11 cellular contexts compared by ENCODE assay signal in the genomic region with DNA sequence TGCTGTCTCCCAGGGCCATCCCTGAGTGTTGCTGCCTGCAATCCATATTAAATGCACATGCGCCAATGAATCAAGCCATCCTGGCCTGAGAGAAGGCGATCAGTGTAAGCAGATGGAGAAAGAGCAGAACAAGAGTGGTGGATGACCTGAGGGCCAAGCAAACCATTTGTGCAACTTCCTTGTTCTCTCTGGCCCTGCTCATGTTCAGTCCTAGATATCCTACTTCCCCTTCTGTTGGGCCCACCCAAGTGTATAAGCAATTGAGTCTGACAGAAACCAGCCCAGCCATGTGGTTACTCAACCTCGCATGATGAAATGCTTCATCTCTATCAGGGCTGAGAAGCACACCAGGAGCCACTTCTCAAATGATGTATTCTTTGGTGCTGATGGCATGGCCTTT.
DNase-seq lines count a peak whose midpoint lies in the region; ATAC-seq and TF ChIP-seq lines count a peak whose summit lies in the region.
"Had no signal": no experiment of that assay in that cellular context is flagged by ENCODE, and none has a peak within 500 bp of the region (broad histone marks: within the 10 kb centered on the region; RNA-seq: fewer than 3 reads in every experiment).

No MANE protein-coding gene starts in this region.

- H3K9me3 ChIP-seq in right cardiac atrium (ENCODE audit: control insufficient read depth, low read length) (no peaks in the 10 kb centered on the region), neural progenitor cell (ENCODE audit: low read depth) (no peaks in the 10 kb centered on the region)

- H3K79me2 ChIP-seq in neural progenitor cell (ENCODE audit: low read depth), result no peaks in the 10 kb centered on the region

- 86% methylated on average over 3 of the region's 3 CpGs for WGBS in right cardiac atrium

- H3K4me2 ChIP-seq in neural progenitor cell, result no peak overlapping the region

- no peak overlapping the region for H2AFZ ChIP-seq in neural progenitor cell (replicated peaks)

- H4K20me1 ChIP-seq in neural progenitor cell (ENCODE audit: low read depth), result no peaks in the 10 kb centered on the region

- no peak overlapping the region for H3K27ac Mint-ChIP-seq in stimulated activated memory B cell treated with anti-CD40 and anti-IgM and Interleukin-4, amounts not matched to agents 10 μg/mL and 1 μg/mL and 100 μg/mL, for 72 hours
- H3K27ac Mint-ChIP-seq in glutamatergic neuron (ENCODE audit: unreplicated experiment) (no peak overlapping the region), neural progenitor cell (no peak overlapping the region)

- H3K4me1 ChIP-seq in right cardiac atrium (ENCODE audit: control insufficient read depth, insufficient read depth, low read length), result no peaks in the 10 kb centered on the region
- H3K4me1 ChIP-seq in neural progenitor cell, result peaks cover 8% of the 10 kb centered on the region

- no peaks in the 10 kb centered on the region for H3K27me3 ChIP-seq in right cardiac atrium (ENCODE audit: control insufficient read depth, insufficient read depth)
- H3K27me3 ChIP-seq in neural progenitor cell, result no peaks in the 10 kb centered on the region

- H3K27ac ChIP-seq in right cardiac atrium (ENCODE audit: low read length) (no peak overlapping the region), neural progenitor cell (no peak overlapping the region)
- H3K27ac ChIP-seq: 22Rv1 had no signal

- H3K4me3 Mint-ChIP-seq in stimulated activated memory B cell treated with anti-CD40 and anti-IgM and Interleukin-4, amounts not matched to agents 10 μg/mL and 1 μg/mL and 100 μg/mL, for 72 hours, result no peak overlapping the region
- no peak overlapping the region for H3K4me3 Mint-ChIP-seq in glutamatergic neuron (ENCODE audit: unreplicated experiment)
- H3K4me3 Mint-ChIP-seq in neural progenitor cell, result no peak overlapping the region

- H3K4me1 Mint-ChIP-seq in stimulated activated memory B cell treated with anti-CD40 and anti-IgM and Interleukin-4, amounts not matched to agents 10 μg/mL and 1 μg/mL and 100 μg/mL, for 72 hours, result peaks cover 42% of the 10 kb centered on the region
- H3K4me1 Mint-ChIP-seq in glutamatergic neuron (ENCODE audit: low read depth, unreplicated experiment), result no peaks in the 10 kb centered on the region
- peaks cover 15% of the 10 kb centered on the region for H3K4me1 Mint-ChIP-seq in neural progenitor cell

- H3K36me3 ChIP-seq in neural progenitor cell, result no peaks in the 10 kb centered on the region

- H3K36me3 Mint-ChIP-seq in stimulated activated memory B cell treated with anti-CD40 and anti-IgM and Interleukin-4, amounts not matched to agents 10 μg/mL and 1 μg/mL and 100 μg/mL, for 72 hours, result peaks cover 16% of the 10 kb centered on the region
- H3K36me3 Mint-ChIP-seq in glutamatergic neuron (ENCODE audit: unreplicated experiment) (peaks cover 9% of the 10 kb centered on the region), neural progenitor cell (no peaks in the 10 kb centered on the region)

- ATAC-seq in right cardiac atrium, result peak; percentile 72 to 73
- ATAC-seq in stimulated activated memory B cell treated with anti-CD40 and anti-IgM and Interleukin-4, amounts not matched to agents 10 μg/mL and 1 μg/mL and 100 μg/mL, for 72 hours, result peak; percentile 64
- ATAC-seq in GM19452 (IDR thresholded peaks at IDR 0.05; ENCODE audit: unreplicated experiment), result no peak

- peak; percentile 10 for DNase-seq in NCI-H1694 treated with DMSO at 0.1 percent for 48 hours (lab: John Stamatoyannopoulos, UW)
- no peak for DNase-seq in NCI-H1694 (lab: John Stamatoyannopoulos, UW)
- peak; percentile 90 for DNase-seq in OCI-M1 (lab: John Stamatoyannopoulos, UW)
- DNase-seq in right cardiac atrium, result no peak
- no peak for DNase-seq in glutamatergic neuron
- no peak for DNase-seq in neural progenitor cell (ENCODE audit: low spot score)
- DNase-seq: activated CD4-positive, alpha-beta T cell treated with anti-CD3 and anti-CD28 coated beads for 4 hours; amniotic stem cell had no signal

- intact Hi-C loops in right cardiac atrium (cut with DNase I), result no loop called here

- H3F3A ChIP-seq in neural progenitor cell (ENCODE audit: low read depth), result no peaks in the 10 kb centered on the region

- TF ChIP-seq CTCF in glutamatergic neuron (IDR thresholded peaks at IDR 0.05; ENCODE audit: partially characterized antibody, unreplicated experiment) (no peak), neural progenitor cell (IDR thresholded peaks at IDR 0.05) (no peak)

- no peak overlapping the region for H3K4me3 ChIP-seq in right cardiac atrium (ENCODE audit: low read length)
- H3K4me3 ChIP-seq in neural progenitor cell, result no peak overlapping the region

- H3K9ac ChIP-seq in neural progenitor cell, result no peak overlapping the region

- H3K27me3 Mint-ChIP-seq in stimulated activated memory B cell treated with anti-CD40 and anti-IgM and Interleukin-4, amounts not matched to agents 10 μg/mL and 1 μg/mL and 100 μg/mL, for 72 hours, result peaks cover 53% of the 10 kb centered on the region
- H3K27me3 Mint-ChIP-seq in glutamatergic neuron (ENCODE audit: unreplicated experiment) (peaks cover 6% of the 10 kb centered on the region), neural progenitor cell (ENCODE audit: insufficient read depth, low read depth) (peaks cover 14% of the 10 kb centered on the region)

- peaks cover 9% of the 10 kb centered on the region for H3K9me3 Mint-ChIP-seq in stimulated activated memory B cell treated with anti-CD40 and anti-IgM and Interleukin-4, amounts not matched to agents 10 μg/mL and 1 μg/mL and 100 μg/mL, for 72 hours
- H3K9me3 Mint-ChIP-seq in glutamatergic neuron (ENCODE audit: unreplicated experiment), result peaks cover 4% of the 10 kb centered on the region
- peaks cover 8% of the 10 kb centered on the region for H3K9me3 Mint-ChIP-seq in neural progenitor cell

Comparison
In these comparisons a context has a peak if more than half of its experiments do, and no peak if none do; other contexts are left out.
1. DNase-seq: peak in NCI-H1694 treated with DMSO at 0.1 percent for 48 hours (single experiment) and OCI-M1 (single experiment); none in NCI-H1694 (single experiment), right cardiac atrium (0 of 3), glutamatergic neuron (single experiment) and neural progenitor cell (single experiment).